In the genomic region with DNA sequence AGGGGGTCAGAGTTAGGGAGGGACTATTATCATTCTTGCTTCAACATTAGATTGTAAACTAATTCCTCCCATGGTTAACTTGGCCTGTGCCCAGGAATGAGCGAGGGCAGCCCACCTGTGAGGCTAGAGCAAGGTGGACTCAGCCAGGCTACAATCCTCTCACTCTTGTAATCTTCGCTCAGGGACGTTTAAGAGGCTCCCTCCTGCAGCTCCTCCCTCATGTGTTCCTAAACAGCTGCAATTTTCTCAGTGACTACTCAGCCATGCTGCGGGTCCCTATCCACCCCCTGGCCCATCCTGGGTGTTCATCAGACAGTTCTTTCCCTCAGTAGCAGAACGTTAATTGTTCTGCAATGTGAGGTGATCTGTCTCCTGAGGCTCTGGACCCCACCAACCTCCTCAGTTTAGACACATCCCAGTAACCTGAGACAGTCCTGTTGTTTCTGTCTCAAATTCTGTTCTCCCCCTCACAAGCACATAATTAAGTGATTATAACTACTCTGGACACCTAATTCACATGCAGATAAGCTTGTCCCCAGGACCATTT, we compare ENCODE assay signal across 20 cellular contexts.
DNase-seq lines count a peak whose midpoint lies in the region; ATAC-seq and TF ChIP-seq lines count a peak whose summit lies in the region.
"Had no signal": no experiment of that assay in that cellular context is flagged by ENCODE, and none has a peak within 500 bp of the region (broad histone marks: within the 10 kb centered on the region; RNA-seq: fewer than 3 reads in every experiment).

No MANE protein-coding gene starts in this region.

- ATAC-seq in left ventricle myocardium superior (no peak), WTC11 (peak; percentile 81), GM18502 (IDR thresholded peaks at IDR 0.05; ENCODE audit: poor library complexity, unreplicated experiment) (no peak), left colon (no peak)

- TF ChIP-seq CTCF in right atrium auricular region (IDR thresholded peaks at IDR 0.05) (no peak), WTC11 (IDR thresholded peaks at IDR 0.05) (no peak)

- POLR2A ChIA-PET in WTC11 (lab: Charles Lee), result no interaction called here

- H3K4me3 Mint-ChIP-seq in WTC11, result no peak overlapping the region
- H3K4me3 Mint-ChIP-seq: CD8-positive, alpha-beta memory T cell; HFFc6 had no signal

- H3K27ac Mint-ChIP-seq in WTC11, result peak overlapping the region; percentile 74
- H3K27ac Mint-ChIP-seq: CD8-positive, alpha-beta memory T cell; HFFc6 had no signal

- peak; percentile 40 for DNase-seq in right atrium auricular region (ENCODE audit: low spot score)
- DNase-seq in left ventricle myocardium superior, result no peak
- no peak for DNase-seq in WTC11 (ENCODE audit: low spot score)
- peak; percentile 72 for DNase-seq in left kidney (ENCODE audit: low read depth, low spot score)
- DNase-seq in ureter (ENCODE audit: low spot score), result peak; percentile 10
- DNase-seq in Kasumi-1 (lab: John Stamatoyannopoulos, UW), result no peak
- DNase-seq in left colon, result no peak
- DNase-seq: C1 segment of cervical spinal cord; CD8-positive, alpha-beta memory T cell; DMS53; HFFc6; IMR-90; MG63; NCI-H1092 treated with DMSO at 0.1 percent for 48 hours; NCI-H2081; NCI-H774; SHP77 had no signal

- no peaks in the 10 kb centered on the region for H3K36me3 ChIP-seq in right atrium auricular region
- H3K36me3 ChIP-seq: MG63 had no signal

- peaks cover 49% of the 10 kb centered on the region for H3K9me3 Mint-ChIP-seq in WTC11

- H3K27ac ChIP-seq in right atrium auricular region, result no peak overlapping the region
- H3K27ac ChIP-seq: HL-60, SK-N-MC had no signal

- CTCF ChIA-PET in WTC11 (lab: Charles Lee), result interaction anchor here (0.9 to 1.4 kb wide), 4 partner anchors 17 to 119 kb away, joined by 3 to 5 read pairs (median 3); no protein-coding TSS in a partner anchor

- no peaks in the 10 kb centered on the region for H3K4me1 ChIP-seq in right atrium auricular region

- H3K27me3 Mint-ChIP-seq in WTC11 (ENCODE audit: low read depth), result peaks cover 85% of the 10 kb centered on the region

- peaks cover 27% of the 10 kb centered on the region for H3K4me1 Mint-ChIP-seq in WTC11
- H3K4me1 Mint-ChIP-seq: CD8-positive, alpha-beta memory T cell had no signal

- no peaks in the 10 kb centered on the region for H3K27me3 ChIP-seq in right atrium auricular region
- H3K27me3 ChIP-seq: MG63 had no signal

- peaks cover 34% of the 10 kb centered on the region for H3K36me3 Mint-ChIP-seq in WTC11
- H3K36me3 Mint-ChIP-seq: CD8-positive, alpha-beta memory T cell had no signal

- H3K4me3 ChIP-seq in right atrium auricular region, result no peak overlapping the region
- H3K4me3 ChIP-seq: MG63, SK-N-MC had no signal

- H3K9me3 ChIP-seq in right atrium auricular region, result peaks cover 0 to 29% of the 10 kb centered on the region in 2 donors
- H3K9me3 ChIP-seq: MG63 had no signal

- intact Hi-C loops in left ventricle myocardium superior (cut with micrococcal nuclease) (no loop called here), left colon (cut with DNase I, micrococcal nuclease) (no loop called here)

TF ChIP-seq in WTC11, 78 proteins besides CTCF, POLR2A, EP300 and RAD21:
- TF ChIP-seq CREB1 (CRISPR knock-in tag; IDR thresholded peaks at IDR 0.05), result no peak
- TF ChIP-seq USF2 (CRISPR knock-in tag; IDR thresholded peaks at IDR 0.05), result peak; percentile 14; the same call in 1 of the 2 replicates
- TF ChIP-seq, protein P1, sequence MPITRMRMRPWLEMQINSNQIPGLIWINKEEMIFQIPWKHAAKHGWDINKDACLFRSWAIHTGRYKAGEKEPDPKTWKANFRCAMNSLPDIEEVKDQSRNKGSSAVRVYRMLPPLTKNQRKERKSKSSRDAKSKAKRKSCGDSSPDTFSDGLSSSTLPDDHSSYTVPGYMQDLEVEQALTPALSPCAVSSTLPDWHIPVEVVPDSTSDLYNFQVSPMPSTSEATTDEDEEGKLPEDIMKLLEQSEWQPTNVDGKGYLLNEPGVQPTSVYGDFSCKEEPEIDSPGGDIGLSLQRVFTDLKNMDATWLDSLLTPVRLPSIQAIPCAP (CRISPR knock-in tag; IDR thresholded peaks at IDR 0.05), result no peak
- no peak for TF ChIP-seq ZNF219 (CRISPR knock-in tag; IDR thresholded peaks at IDR 0.05; ENCODE audit: borderline replicate concordance)

Comparison
In these comparisons a context has a peak if more than half of its experiments do, and no peak if none do; other contexts are left out.
1. DNase-seq: peak in right atrium auricular region (single experiment), left kidney (single experiment) and ureter (single experiment); none in left ventricle myocardium superior (single experiment), WTC11 (single experiment), Kasumi-1 (0 of 2) and left colon (0 of 2).